25 cellular contexts compared by ENCODE assay signal in the genomic region with DNA sequence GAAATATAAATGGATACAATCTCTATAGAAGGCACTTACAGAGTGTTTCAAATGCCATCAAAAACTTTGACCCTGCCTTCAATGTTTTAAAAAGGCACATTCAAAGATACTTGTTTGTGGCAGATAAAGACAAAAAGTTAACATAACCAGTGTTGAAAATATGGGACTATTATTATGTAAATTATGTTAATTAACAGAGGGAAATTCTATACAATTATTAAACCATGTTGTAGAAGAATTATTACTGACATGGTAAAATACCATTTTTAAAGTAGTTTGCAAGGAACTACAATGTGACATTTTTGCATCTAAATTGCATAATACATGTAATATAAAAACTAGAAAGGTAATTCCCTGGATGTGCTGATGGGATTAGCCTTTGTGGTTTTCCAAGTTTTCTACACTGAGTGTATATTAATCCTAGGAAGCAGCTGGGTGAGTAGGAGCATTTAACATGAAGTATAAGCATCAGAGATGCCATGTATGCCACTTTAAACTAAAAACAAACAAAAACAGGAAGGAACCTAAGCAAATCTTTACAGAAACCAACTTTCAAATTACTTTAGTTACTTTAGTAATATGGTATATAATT. TPM values are rescaled to one million over a fixed set of nuclear protein-coding genes. Genes with fewer than 3 reads are reported as not detected.
A peak's percentile ranks its signal among the peaks of the same experiment; 100 is the strongest.
DNase-seq lines count a peak whose midpoint lies in the region; ATAC-seq, FAIRE-seq and TF ChIP-seq lines count a peak whose summit lies in the region.
"Had no signal": no experiment of that assay in that cellular context is flagged by ENCODE, and none has a peak within 500 bp of the region (broad histone marks: within the 10 kb centered on the region; RNA-seq: fewer than 3 reads in every experiment).

No MANE protein-coding gene starts in this region.

- BruUV-seq in GM12878 (replicated peaks; lab: Mats Ljungman, UMichigan) = no TSS peak

- H3K9me3 ChIP-seq in Karpas-422 (ENCODE audit: low read length) (no peaks in the 10 kb centered on the region), GM12878 (replicated peaks; ENCODE audit: control insufficient read depth, insufficient read depth, low read length) (no peaks in the 10 kb centered on the region; the same call in 1 of the 3 replicates), smooth muscle cell (replicated peaks; ENCODE audit: low read depth) (no peaks in the 10 kb centered on the region)
- H3K9me3 ChIP-seq: Caco-2 had no signal

- no peaks in the 10 kb centered on the region for H4K20me1 ChIP-seq in Karpas-422 (ENCODE audit: insufficient read depth, low read depth, low read length)
- no peaks in the 10 kb centered on the region for H4K20me1 ChIP-seq in GM12878 (ENCODE audit: control insufficient read depth, insufficient read depth)
- peaks cover 83% of the 10 kb centered on the region for H4K20me1 ChIP-seq in smooth muscle cell (ENCODE audit: low read depth)

- TF ChIP-seq CTCF in GM12878 (IDR thresholded peaks at IDR 0.05 in 2 of 3, conservative IDR thresholded peaks at IDR 0.05 in 1 of 3; ENCODE audit: control insufficient read depth in 2 of 3, extremely low read depth in 1 of 3, insufficient read depth in 1 of 3, low read depth in 3 of 3, low read length in 3 of 3) (no peak), smooth muscle cell (IDR thresholded peaks at IDR 0.05; ENCODE audit: borderline replicate concordance, insufficient read depth, poor library complexity, severe bottlenecking) (no peak)

- peaks cover 87% of the 10 kb centered on the region for H3K79me2 ChIP-seq in Karpas-422 (ENCODE audit: low read length)
- peaks cover 27% of the 10 kb centered on the region for H3K79me2 ChIP-seq in GM12878 (ENCODE audit: control insufficient read depth, insufficient read depth, low read length)
- peaks cover 94% of the 10 kb centered on the region for H3K79me2 ChIP-seq in smooth muscle cell (ENCODE audit: low read depth)

- TF ChIP-seq POLR2A in GM12878 (IDR thresholded peaks at IDR 0.05; ENCODE audit: low read depth, low read length) (no peak), GM18505 (IDR thresholded peaks at IDR 0.05; ENCODE audit: borderline replicate concordance, extremely low read depth, insufficient read depth, insufficient read length) (no peak)

- H3K4me3 ChIP-seq in Karpas-422 (ENCODE audit: low read length) (no peak overlapping the region), GM12878 (no peak overlapping the region; the same call in 1 of the 2 replicates), smooth muscle cell (no peak overlapping the region)
- H3K4me3 ChIP-seq: SK-N-MC had no signal

- H3K36me3 ChIP-seq in Karpas-422 (ENCODE audit: insufficient read depth, low read length) = peaks cover 18% of the 10 kb centered on the region
- H3K36me3 ChIP-seq in GM12878 (ENCODE audit: control insufficient read depth in 2 of 2, insufficient read depth in 2 of 2, low read length in 1 of 2) = peaks cover 0 to 8% of the 10 kb centered on the region in 2 experiments; a peak in 2 of 4 replicates
- peaks cover 9% of the 10 kb centered on the region for H3K36me3 ChIP-seq in smooth muscle cell (ENCODE audit: low read depth)

- H3K9me2 ChIP-seq in Karpas-422 (replicated peaks; ENCODE audit: insufficient read depth, low read length) = no peaks in the 10 kb centered on the region

- H2AFZ ChIP-seq in Karpas-422 (ENCODE audit: low read length) (no peak overlapping the region), GM12878 (ENCODE audit: control insufficient read depth, low read depth, low read length) (no peak overlapping the region), smooth muscle cell (ENCODE audit: low read depth) (no peak overlapping the region)

- H3K27me3 ChIP-seq in Karpas-422 (ENCODE audit: low read length) (no peaks in the 10 kb centered on the region), GM12878 (replicated peaks in 1 of 2; ENCODE audit: control insufficient read depth in 2 of 2, insufficient read depth in 2 of 2, low read length in 1 of 2) (no peaks in the 10 kb centered on the region), smooth muscle cell (ENCODE audit: low read depth) (no peaks in the 10 kb centered on the region)

- TF ChIP-seq RAD21 in GM12878 (IDR thresholded peaks at IDR 0.05; ENCODE audit: insufficient read depth, low read depth, low read length) = no peak

- intact Hi-C loops in GM12878 (cut with micrococcal nuclease; ENCODE audit: unreplicated experiment) = loop anchor here (5.0 kb wide), 1 partner anchor 150 kb away; a partner anchor contains a TSS

- CTCF ChIA-PET in GM12878 (lab: Yijun Ruan, JAX) = no interaction called here

- H3K27ac ChIP-seq in Karpas-422 (ENCODE audit: low read length) (no peak overlapping the region), GM12878 (ENCODE audit: control insufficient read depth, insufficient read depth) (peak overlapping the region; percentile 53; the same call in 1 of the 2 replicates), smooth muscle cell (ENCODE audit: low read depth) (no peak overlapping the region)
- H3K27ac ChIP-seq: C4-2B, SK-N-MC had no signal

- DNase-seq in Karpas-422 (no peak), NCI-H82 (lab: John Stamatoyannopoulos, UW) (peak; percentile 79), GM12878 (ENCODE audit: low read depth, low spot score) (no peak), smooth muscle cell (lab: John Stamatoyannopoulos, UW; ENCODE audit: unreplicated experiment) (no peak), GOT3 (lab: John Stamatoyannopoulos, UW) (no peak), hippocampal formation (lab: John Stamatoyannopoulos, UW) (no peak)
- DNase-seq: Caco-2; CD8-positive, alpha-beta T cell; DMS 273 treated with DMSO at 0.1 percent for 48 hours; DND-41; KBM-7; MM.1S; NCI-H1092; NCI-H1436; NCI-H187; NCI-H2081 treated with DMSO at 0.1 percent for 48 hours; NCI-H2171; NCI-H345; NCI-H510A treated with DMSO at 0.1 percent for 48 hours; SHP77 treated with DMSO at 0.1 percent for 48 hours had no signal

- POLR2A ChIA-PET in GM12878 (lab: Charles Lee) = interaction anchor here (0.6 to 2.1 kb wide), 2 partner anchors 11 to 74 kb away, joined by 3 to 8 read pairs; no protein-coding TSS in a partner anchor

- RAD21 ChIA-PET in GM12878 (lab: Charles Lee; ENCODE audit: unreplicated experiment) = interaction anchor here (1.3 kb wide), 1 partner anchor 22 kb away, joined by 3 read pairs; a partner anchor contains a TSS

- SMC1A ChIA-PET in GM12878 (lab: Charles Lee; ENCODE audit: uncharacterized antibody, unreplicated experiment) = interaction anchor here (0.8 to 1.4 kb wide), 2 partner anchors 10 to 13 kb away, joined by 4 read pairs; no protein-coding TSS in a partner anchor

- peak; percentile 12; the same call in 1 of the 3 replicates for ATAC-seq in GM12878
- no peak for ATAC-seq in GM18505 (IDR thresholded peaks at IDR 0.05; ENCODE audit: unreplicated experiment)
- ATAC-seq: CD8-positive, alpha-beta T cell; HCT116; Panc1 had no signal

- H3K4me1 ChIP-seq in Karpas-422 (ENCODE audit: low read length) (peaks cover 41% of the 10 kb centered on the region), GM12878 (ENCODE audit: control insufficient read depth, insufficient read depth, low read length) (peaks cover 20% of the 10 kb centered on the region; the same call in 1 of the 2 replicates), smooth muscle cell (ENCODE audit: low read depth) (peaks cover 38% of the 10 kb centered on the region)
- H3K4me1 ChIP-seq: Caco-2 had no signal

- no peaks in the 10 kb centered on the region for H3F3A ChIP-seq in smooth muscle cell (ENCODE audit: low read depth)

- no peak for FAIRE-seq in GM12878 (lab: Jason Lieb, UNC)

- H3K4me2 ChIP-seq in Karpas-422 (ENCODE audit: low read depth, low read length, poor library complexity, severe bottlenecking) (peak overlapping the region; percentile 12), GM12878 (ENCODE audit: control insufficient read depth, insufficient read depth) (peak overlapping the region; percentile 24; the same call in 1 of the 2 replicates), smooth muscle cell (peak overlapping the region; percentile 30)

- in situ Hi-C loops in GM12878 (cut with MboI) = no loop called here

- TF ChIP-seq EP300 in GM12878 (IDR thresholded peaks at IDR 0.05; ENCODE audit: borderline replicate concordance in 1 of 2, control insufficient read depth in 1 of 2, low read depth in 2 of 2, low read length in 2 of 2) = no peak

- H3K9ac ChIP-seq in Karpas-422 (ENCODE audit: low read length) = no peak overlapping the region
- no peak overlapping the region for H3K9ac ChIP-seq in GM12878 (ENCODE audit: control insufficient read depth, insufficient read depth, low read length)
- no peak overlapping the region for H3K9ac ChIP-seq in smooth muscle cell (ENCODE audit: low read depth)

RNA-seq across cellular contexts. Expression of a gene that starts 21.7 kb away (rescaled TPM):
- total RNA-seq in Karpas-422 (2014; rRNA removed; shearing (Covaris generic); ENCODE audit: low replicate concordance) = 40.4 and 56.2 TPM in 2 replicates
- 33.1 and 33.5 TPM in 2 replicates for total RNA-seq in GM12878 (2013; cell fraction: nucleolus; rRNA removed)
- total RNA-seq in GM12878 (2014; rRNA removed) (18.2 and 24.6 TPM in 2 replicates), GM12878 (2014; rRNA removed; fragmentation: Illumina TruSeq; extraction: Trizol) (23.0 and 26.1 TPM in 2 replicates), GM12878 (2021) (27.5 and 29.5 TPM in 2 replicates), smooth muscle cell (69.1 and 96.2 TPM in 2 replicates)
- 7.1 TPM for polyA plus RNA-seq in GM12878 (2011; ENCODE audit: low read depth)
- polyA plus RNA-seq in GM12878 (2011; rRNA removed) (19.4 and 31.0 TPM in 2 replicates), GM12878 (2014; fragmentation: Illumina TruSeq; extraction: Trizol) (13.2 and 17.6 TPM in 2 replicates), GM12878 (2014; fragmentation: Nextera tagmentation; extraction: Ambion mirVana) (1 to 10 TPM; 3.6 to 4.8 TPM), GM12878 (2014; rRNA removed) (6.6 and 7.7 TPM in 2 replicates), GM12878 (2016; fragmentation: Nextera tagmentation; extraction: Ambion mirVana) (1 to 10 TPM; 2.3 to 4.8 TPM), smooth muscle cell (9.2 and 10.8 TPM in 2 replicates)
- 6.9 and 9.3 TPM in 2 replicates for polyA plus RNA-seq in GM12878 (2011; cell fraction: cytosol; rRNA removed)
- 16.8 and 18.7 TPM in 2 replicates for polyA plus RNA-seq in GM12878 (2011; cell fraction: nucleus; rRNA removed)
- 8.7 and 11.5 TPM in 2 replicates for polyA plus RNA-seq in GM12878 (2012)
- 66.3 and 125 TPM in 2 replicates for polyA minus RNA-seq in GM12878 (2011; rRNA and poly(A)+ RNA removed)
- 31.9 and 33.6 TPM in 2 replicates for polyA minus RNA-seq in GM12878 (2011; cell fraction: cytosol; rRNA and poly(A)+ RNA removed)
- polyA minus RNA-seq in GM12878 (2011; cell fraction: nucleus; rRNA and poly(A)+ RNA removed) = 13.3 and 16.5 TPM in 2 replicates

RNA-seq across cellular contexts. Expression of a gene that starts 57.7 kb away (rescaled TPM):
- 64.2 and 142 TPM in 2 replicates for total RNA-seq in Karpas-422 (2014; rRNA removed; shearing (Covaris generic); ENCODE audit: low replicate concordance)
- 59.0 and 63.9 TPM in 2 replicates for total RNA-seq in GM12878 (2013; cell fraction: nucleolus; rRNA removed)
- total RNA-seq in GM12878 (2014; rRNA removed) (18.8 and 23.2 TPM in 2 replicates), GM12878 (2014; rRNA removed; fragmentation: Illumina TruSeq; extraction: Trizol) (17.2 and 19.5 TPM in 2 replicates), GM12878 (2021) (16.1 and 18.5 TPM in 2 replicates), smooth muscle cell (6.1 and 6.9 TPM in 2 replicates)
- polyA plus RNA-seq in GM12878 (2011; ENCODE audit: low read depth) = 7.7 TPM
- polyA plus RNA-seq in GM12878 (2011; rRNA removed) (33.6 and 45.3 TPM in 2 replicates), GM12878 (2014; fragmentation: Illumina TruSeq; extraction: Trizol) (14.4 and 16.5 TPM in 2 replicates), GM12878 (2014; fragmentation: Nextera tagmentation; extraction: Ambion mirVana) (10 to 100 TPM in 1 of 2 experiments, 1 to 10 TPM in 1; 4.9 to 11.9 TPM), GM12878 (2014; rRNA removed) (17.9 and 19.6 TPM in 2 replicates), GM12878 (2016; fragmentation: Nextera tagmentation; extraction: Ambion mirVana) (10 to 100 TPM; 43.0 to 49.8 TPM), smooth muscle cell (9.9 and 11.6 TPM in 2 replicates)
- polyA plus RNA-seq in GM12878 (2011; cell fraction: cytosol; rRNA removed) = 13.6 and 13.9 TPM in 2 replicates
- 46.2 and 59.6 TPM in 2 replicates for polyA plus RNA-seq in GM12878 (2011; cell fraction: nucleus; rRNA removed)
- polyA plus RNA-seq in GM12878 (2012) = 11.9 and 14.2 TPM in 2 replicates
- 21.6 and 30.1 TPM in 2 replicates for polyA minus RNA-seq in GM12878 (2011; rRNA and poly(A)+ RNA removed)
- 8.8 and 12.4 TPM in 2 replicates for polyA minus RNA-seq in GM12878 (2011; cell fraction: cytosol; rRNA and poly(A)+ RNA removed)
- polyA minus RNA-seq in GM12878 (2011; cell fraction: nucleus; rRNA and poly(A)+ RNA removed) = 21.3 and 34.9 TPM in 2 replicates
